Comparison of ENCODE assay signal across 8 cellular contexts in the genomic region with DNA sequence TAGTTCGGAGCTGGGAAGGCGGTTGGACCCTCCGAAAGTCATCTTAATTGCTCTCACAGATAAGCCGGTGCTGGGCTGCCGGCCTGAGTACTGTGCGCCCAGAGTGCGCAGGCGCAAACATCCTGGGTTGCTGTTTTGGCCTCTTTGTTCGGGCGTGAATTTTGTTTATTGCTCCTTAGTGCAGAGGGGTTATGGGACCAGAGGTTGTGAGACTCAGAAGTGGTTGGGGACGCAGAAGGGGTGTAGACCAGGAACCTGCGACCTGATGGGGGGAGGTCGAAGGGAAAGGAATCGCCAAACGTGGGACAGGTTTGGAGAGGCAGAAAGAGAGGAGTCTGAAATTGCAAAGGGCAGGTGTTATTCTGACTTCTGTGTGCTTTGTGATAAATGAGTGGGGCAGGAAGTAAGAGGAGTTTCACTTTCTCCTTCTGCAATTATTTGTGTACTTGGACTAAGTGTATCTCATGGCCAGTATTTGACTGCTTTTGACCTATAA. TPM values are rescaled to one million over a fixed set of nuclear protein-coding genes. Genes with fewer than 3 reads are reported as not detected.
DNase-seq lines count a peak whose midpoint lies in the region; ATAC-seq, FAIRE-seq and TF ChIP-seq lines count a peak whose summit lies in the region.

No MANE protein-coding gene starts in this region.

- peak overlapping the region; percentile 26; the same call in 1 of the 2 replicates for H2AFZ ChIP-seq in MM.1S (ENCODE audit: low read length)

- no peak for TF ChIP-seq POLR2A in H54 (IDR thresholded peaks at IDR 0.05; ENCODE audit: low read depth, low read length)

- H3K27ac Mint-ChIP-seq in T-helper 2 cell treated with Interferon-gamma antibody and Interleukin-4, amounts not matched to agents 5 μg/mL and 100 μg/mL, for 36 hours, result peak overlapping the region; percentile 94
- peak overlapping the region; percentile 97 for H3K27ac Mint-ChIP-seq in central memory CD8-positive, alpha-beta T cell (ENCODE audit: low read depth)

- DNase-seq in GM10248 (ENCODE audit: extremely low spot score), result peak; percentile 79
- DNase-seq in H54 (ENCODE audit: insufficient read length, low spot score), result peak; percentile 90
- peak; percentile 18 for DNase-seq in MM.1S
- peak; percentile 76 for DNase-seq in T-helper 2 cell treated with Interferon-gamma antibody and Interleukin-4, amounts not matched to agents 5 μg/mL and 100 μg/mL, for 36 hours (ENCODE audit: low spot score)
- no peak for DNase-seq in central memory CD8-positive, alpha-beta T cell (ENCODE audit: low spot score in 2 of 2)
- DNase-seq in left colon, result peak; percentile 83
- DNase-seq in stimulated activated CD4-positive, alpha-beta T cell treated with anti-CD3 and anti-CD28 coated beads, Interleukin-4, amount 100 ng/mL, for 1 hour, result peak; percentile 71
- no peak for DNase-seq in UCSD-AML1 (lab: John Stamatoyannopoulos, UW; ENCODE audit: unreplicated experiment)

- H3K9me3 Mint-ChIP-seq in T-helper 2 cell treated with Interferon-gamma antibody and Interleukin-4, amounts not matched to agents 5 μg/mL and 100 μg/mL, for 36 hours, result peaks cover 10% of the 10 kb centered on the region
- peaks cover 6% of the 10 kb centered on the region for H3K9me3 Mint-ChIP-seq in central memory CD8-positive, alpha-beta T cell

- intact Hi-C loops in left colon (cut with DNase I, micrococcal nuclease), result no loop called here

- POLR2A ChIA-PET in GM10248 (lab: Yijun Ruan, JAX), result interaction anchor here (0.5 kb wide), 1 partner anchor 103 kb away, joined by 3 read pairs; no protein-coding TSS in a partner anchor

- ATAC-seq in central memory CD8-positive, alpha-beta T cell (replicated peaks; ENCODE audit: extremely low read depth, poor library complexity, severe bottlenecking), result peak; percentile 41
- peak; percentile 81 for ATAC-seq in left colon

- H3K9me3 ChIP-seq in MM.1S (replicated peaks; ENCODE audit: insufficient read depth, low read length), result no peaks in the 10 kb centered on the region

- no peaks in the 10 kb centered on the region for H3K36me3 ChIP-seq in MM.1S (replicated peaks; ENCODE audit: insufficient read depth, low read length)

- H3K4me3 ChIP-seq in MM.1S (ENCODE audit: low read length), result peak overlapping the region; percentile 40

- H3K36me3 Mint-ChIP-seq in T-helper 2 cell treated with Interferon-gamma antibody and Interleukin-4, amounts not matched to agents 5 μg/mL and 100 μg/mL, for 36 hours (ENCODE audit: low read depth), result peaks cover 21% of the 10 kb centered on the region
- H3K36me3 Mint-ChIP-seq in central memory CD8-positive, alpha-beta T cell (ENCODE audit: insufficient read depth), result peaks cover 11% of the 10 kb centered on the region

- H3F3A ChIP-seq in MM.1S (ENCODE audit: insufficient read depth, low read length), result no peaks in the 10 kb centered on the region

- peak; percentile 33 for FAIRE-seq in H54 (lab: Jason Lieb, UNC)

- H4K20me1 ChIP-seq in MM.1S (ENCODE audit: insufficient read depth, low read length), result no peaks in the 10 kb centered on the region

- H3K4me3 Mint-ChIP-seq in T-helper 2 cell treated with Interferon-gamma antibody and Interleukin-4, amounts not matched to agents 5 μg/mL and 100 μg/mL, for 36 hours, result peak overlapping the region; percentile 96
- peak overlapping the region; percentile 96 for H3K4me3 Mint-ChIP-seq in central memory CD8-positive, alpha-beta T cell

- H3K4me1 Mint-ChIP-seq in T-helper 2 cell treated with Interferon-gamma antibody and Interleukin-4, amounts not matched to agents 5 μg/mL and 100 μg/mL, for 36 hours (ENCODE audit: low read depth), result peaks cover 21% of the 10 kb centered on the region
- peaks cover 32% of the 10 kb centered on the region for H3K4me1 Mint-ChIP-seq in central memory CD8-positive, alpha-beta T cell

- no peaks in the 10 kb centered on the region for H3K79me2 ChIP-seq in MM.1S (ENCODE audit: low read length)

- H3K27me3 Mint-ChIP-seq in T-helper 2 cell treated with Interferon-gamma antibody and Interleukin-4, amounts not matched to agents 5 μg/mL and 100 μg/mL, for 36 hours (ENCODE audit: low read depth), result no peaks in the 10 kb centered on the region
- no peaks in the 10 kb centered on the region for H3K27me3 Mint-ChIP-seq in central memory CD8-positive, alpha-beta T cell

- no peaks in the 10 kb centered on the region for H3K9me2 ChIP-seq in MM.1S (replicated peaks; ENCODE audit: insufficient read depth, low read length)

- H3K27ac ChIP-seq in MM.1S (ENCODE audit: low read length), result no peak overlapping the region

- peak overlapping the region; percentile 18; the same call in 1 of the 2 replicates for H3K4me2 ChIP-seq in MM.1S (ENCODE audit: low read depth, low read length)

- CTCF ChIA-PET in GM10248 (lab: Yijun Ruan, JAX), result interaction anchor here (1.3 kb wide), 1 partner anchor 80 kb away, joined by 3 read pairs; no protein-coding TSS in a partner anchor

- no peak overlapping the region for H3K9ac ChIP-seq in MM.1S (ENCODE audit: low read length)

- H3K27me3 ChIP-seq in MM.1S (replicated peaks; ENCODE audit: insufficient read depth, low read length), result no peaks in the 10 kb centered on the region

- TF ChIP-seq CTCF in GM10248 (IDR thresholded peaks at IDR 0.05; ENCODE audit: control extremely low read depth, extremely low read depth, low read depth, missing control alignments) (no peak), MM.1S (IDR thresholded peaks at IDR 0.05; ENCODE audit: low read length) (no peak)

- H3K4me1 ChIP-seq in MM.1S (ENCODE audit: low read length), result no peaks in the 10 kb centered on the region

RNA-seq across cellular contexts. Expression of gene ZNF566, which starts 0.6 kb away (rescaled TPM):
- 1 to 10 TPM; 5.7 to 6.8 TPM for total RNA-seq in left colon

RNA-seq across cellular contexts. Expression of gene ZNF260, which starts 38.1 kb away (rescaled TPM):
- 1 to 10 TPM; 6.6 to 7.2 TPM for total RNA-seq in left colon

Comparison
In these comparisons a context has a peak if more than half of its experiments do, and no peak if none do; other contexts are left out.
1. DNase-seq: peak in GM10248 (single experiment), H54 (single experiment), MM.1S (single experiment), T-helper 2 cell treated with Interferon-gamma antibody and Interleukin-4, amounts not matched to agents 5 μg/mL and 100 μg/mL, for 36 hours (single experiment), left colon (2 of 2) and stimulated activated CD4-positive, alpha-beta T cell treated with anti-CD3 and anti-CD28 coated beads, Interleukin-4, amount 100 ng/mL, for 1 hour (single experiment); none in central memory CD8-positive, alpha-beta T cell (0 of 2) and UCSD-AML1 (single experiment).